ENCODE assay signal across 8 cellular contexts in genomic region chr22:32378703-32379272, GRCh38. TPM values are rescaled to one million over a fixed set of nuclear protein-coding genes. Genes with fewer than 3 reads are reported as not detected.
DNase-seq lines count a peak whose midpoint lies in the region; ATAC-seq and TF ChIP-seq lines count a peak whose summit lies in the region.

No MANE protein-coding gene starts in this region.

- peak; percentile 62 for TF ChIP-seq CTCF in GM12872 (IDR thresholded peaks at IDR 0.05; ENCODE audit: insufficient read depth, low read depth, low read length)
- TF ChIP-seq CTCF in fibroblast of pulmonary artery (IDR thresholded peaks at IDR 0.05; ENCODE audit: low read length, missing control alignments) = peak; percentile 61

- H3K4me3 ChIP-seq in fibroblast of pulmonary artery (replicated peaks; ENCODE audit: low read depth, low read length) = no peak overlapping the region

- ATAC-seq in GM18517 (IDR thresholded peaks at IDR 0.05; ENCODE audit: unreplicated experiment) (no peak), GM21528 (IDR thresholded peaks at IDR 0.05; ENCODE audit: low FRiP score, unreplicated experiment) (no peak)

- DNase-seq in AG20443 (ENCODE audit: low spot score) (peak; percentile 38), RPMI7951 (ENCODE audit: low read depth) (peak; percentile 51), fibroblast of pulmonary artery (ENCODE audit: low read depth) (peak; percentile 29), retina (peak; percentile 31), SHP77 treated with DMSO at 0.1 percent for 48 hours (lab: John Stamatoyannopoulos, UW) (no peak)

RNA-seq across cellular contexts. Expression of gene RFPL3, which starts 21.1 kb away (rescaled TPM):
- total RNA-seq in RPMI7951 (2014; rRNA removed; shearing (Covaris generic)) = not detected in 2 replicates

RNA-seq across cellular contexts. Expression of gene RTCB, which starts 33.3 kb away (rescaled TPM):
- 74.9 and 101 TPM in 2 replicates for total RNA-seq in RPMI7951 (2014; rRNA removed; shearing (Covaris generic))
